ENCODE assay signal across 1 cellular context in the genomic region with DNA sequence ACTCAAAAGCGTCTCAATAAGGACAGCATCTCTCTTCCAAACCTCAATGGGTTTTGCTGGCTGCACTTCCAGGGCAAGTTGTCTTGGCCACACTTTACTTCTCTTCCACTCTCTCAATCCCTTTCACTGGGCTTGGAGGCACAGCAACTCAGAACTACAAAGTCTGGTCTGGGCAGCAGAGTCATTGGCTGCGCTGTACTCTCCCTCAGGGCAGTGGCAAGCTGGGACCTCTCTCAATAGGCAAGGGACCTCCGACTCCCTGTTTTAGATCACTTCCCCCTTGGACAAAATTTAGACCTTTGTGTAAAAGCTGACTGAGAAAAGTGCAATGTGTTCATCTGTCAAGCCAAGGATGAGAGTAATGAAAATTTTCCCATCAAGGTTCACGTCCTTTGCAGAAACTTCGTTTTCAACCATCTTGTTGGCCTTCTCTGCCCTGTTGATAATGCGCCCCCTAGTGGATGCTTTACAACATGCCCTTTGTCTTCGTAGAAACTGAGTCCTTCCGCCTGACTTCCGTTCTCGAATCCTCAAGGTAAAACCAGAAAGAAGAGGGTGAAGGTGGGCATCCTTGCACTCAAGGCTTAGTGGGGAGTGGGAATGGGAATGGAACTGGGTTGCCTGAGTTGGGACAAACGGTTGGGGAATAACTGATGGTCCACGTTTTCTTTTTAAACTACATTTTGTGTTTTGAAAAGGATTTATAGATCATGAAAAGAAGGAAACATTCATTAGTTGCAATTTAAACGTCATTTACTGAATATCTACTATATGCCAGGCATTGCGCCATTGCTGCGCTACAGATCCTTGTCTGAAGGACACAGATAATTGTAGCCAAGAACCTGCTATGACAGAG.
A peak's percentile ranks its signal among the peaks of the same experiment; 100 is the strongest.
TF ChIP-seq lines count a peak whose summit lies in the region.

No MANE protein-coding gene starts in this region.

TF ChIP-seq in HCT116, 20 proteins besides CTCF, POLR2A, EP300 and RAD21:
- TF ChIP-seq CEBPB (IDR thresholded peaks at IDR 0.05; ENCODE audit: low read depth) (no peak), POLR2AphosphoS5 (IDR thresholded peaks at IDR 0.05; ENCODE audit: low read depth, low read length) (peak; percentile 33; the same call in 1 of the 2 replicates), SP1 (IDR thresholded peaks at IDR 0.05; ENCODE audit: low read depth) (no peak; the same call in 1 of the 2 replicates), CBX3 (IDR thresholded peaks at IDR 0.05; ENCODE audit: low read depth) (peak; percentile 43; the same call in 1 of the 2 replicates), YY1 (IDR thresholded peaks at IDR 0.05; ENCODE audit: extremely low read depth, insufficient replicate concordance, low read depth, low read length) (peak; percentile 74), EGR1 (IDR thresholded peaks at IDR 0.05; ENCODE audit: low read depth) (no peak), TCF7L2 (IDR thresholded peaks at IDR 0.05; ENCODE audit: borderline replicate concordance, extremely low read depth, insufficient read depth, insufficient read length) (no peak), SIN3A (IDR thresholded peaks at IDR 0.05; ENCODE audit: low read depth) (no peak), ZNF274 (IDR thresholded peaks at IDR 0.05; ENCODE audit: low read depth, low read length) (no peak)
- TF ChIP-seq, protein P1, sequence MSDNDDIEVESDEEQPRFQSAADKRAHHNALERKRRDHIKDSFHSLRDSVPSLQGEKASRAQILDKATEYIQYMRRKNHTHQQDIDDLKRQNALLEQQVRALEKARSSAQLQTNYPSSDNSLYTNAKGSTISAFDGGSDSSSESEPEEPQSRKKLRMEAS (IDR thresholded peaks at IDR 0.05) = peak; percentile 35; the same call in 1 of the 2 replicates
- TF ChIP-seq, protein P2, sequence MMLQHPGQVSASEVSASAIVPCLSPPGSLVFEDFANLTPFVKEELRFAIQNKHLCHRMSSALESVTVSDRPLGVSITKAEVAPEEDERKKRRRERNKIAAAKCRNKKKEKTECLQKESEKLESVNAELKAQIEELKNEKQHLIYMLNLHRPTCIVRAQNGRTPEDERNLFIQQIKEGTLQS (IDR thresholded peaks at IDR 0.05) = no peak
TF ChIP-seq in HCT116: peak in this region for 4.
